In the genomic region with DNA sequence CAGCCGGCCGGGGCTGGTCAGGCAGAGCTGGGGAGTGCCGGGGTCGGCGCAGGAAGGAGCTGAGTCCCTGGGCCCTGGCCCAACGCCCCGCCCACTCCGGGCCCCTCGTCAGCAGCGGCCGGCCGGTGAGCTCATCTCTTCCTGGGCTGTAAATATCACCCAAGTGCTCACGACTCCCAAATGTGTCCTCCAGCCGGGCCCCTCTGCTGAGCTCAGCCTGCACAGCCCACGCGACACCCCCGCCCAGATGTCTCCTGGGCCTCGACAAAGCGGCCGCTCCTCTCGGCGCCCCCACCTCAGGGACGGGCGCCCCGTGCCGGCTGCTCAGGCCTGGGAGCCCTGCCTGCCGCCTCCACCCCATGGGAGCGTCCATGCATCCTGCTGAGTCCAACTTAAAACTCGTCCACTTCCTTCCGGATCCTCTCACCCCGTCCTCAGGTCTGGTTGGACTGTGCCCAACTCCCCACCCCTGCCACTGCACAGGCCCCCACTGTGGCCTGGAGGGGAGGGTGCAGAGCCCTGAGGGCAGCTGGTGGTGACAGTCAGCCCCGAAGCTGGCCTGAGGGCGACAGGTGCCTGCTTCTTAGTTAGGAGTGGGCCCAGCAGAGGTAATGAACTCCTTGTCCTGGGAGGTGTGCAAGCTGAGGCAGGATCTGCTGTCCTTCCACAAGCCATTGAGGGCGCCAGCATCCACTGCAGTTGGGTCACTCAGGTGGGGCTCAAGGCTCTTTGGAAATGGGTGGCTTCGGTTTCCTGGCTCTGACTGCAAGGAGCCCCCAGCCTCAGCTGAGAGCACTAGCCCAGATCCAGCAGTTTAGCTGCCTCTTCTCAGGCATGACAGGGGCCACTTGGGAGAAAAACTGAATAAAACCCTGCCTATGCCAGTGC, we compare ENCODE assay signal across 9 cellular contexts. TPM values are rescaled to one million over a fixed set of nuclear protein-coding genes. Genes with fewer than 3 reads are reported as not detected.
DNase-seq lines count a peak whose midpoint lies in the region; ATAC-seq, FAIRE-seq and TF ChIP-seq lines count a peak whose summit lies in the region.
"Had no signal": no experiment of that assay in that cellular context is flagged by ENCODE, and none has a peak within 500 bp of the region (broad histone marks: within the 10 kb centered on the region; RNA-seq: fewer than 3 reads in every experiment).

No MANE protein-coding gene starts in this region.

- peak overlapping the region; percentile 68; the same call in 1 of the 2 replicates for H3K4me2 ChIP-seq in GM12878 (ENCODE audit: control insufficient read depth, insufficient read depth)

- 34% methylated on average over 33 of the region's 35 CpGs for WGBS in GM12878 (ENCODE audit: insufficient coverage, insufficient replicate concordance, low lambda C conversion rate, missing lambda C conversion rate)

- POLR2A ChIA-PET in GM12878 (lab: Charles Lee): no interaction called here

- peak; percentile 7; the same call in 2 of the 3 replicates for ATAC-seq in GM12878
- no peak for ATAC-seq in GM18858 (IDR thresholded peaks at IDR 0.05; ENCODE audit: unreplicated experiment)

- SMC1A ChIA-PET in GM12878 (lab: Charles Lee; ENCODE audit: uncharacterized antibody, unreplicated experiment): interaction anchor here (1.2 to 1.4 kb wide), 2 partner anchors 29 to 48 kb away, joined by 3 read pairs; no protein-coding TSS in a partner anchor

- no peak for TF ChIP-seq CTCF in GM12878 (IDR thresholded peaks at IDR 0.05 in 2 of 3, conservative IDR thresholded peaks at IDR 0.05 in 1 of 3; ENCODE audit: control insufficient read depth in 2 of 3, extremely low read depth in 1 of 3, insufficient read depth in 1 of 3, low read depth in 3 of 3, low read length in 3 of 3)
- no peak for TF ChIP-seq CTCF in brain microvascular endothelial cell (IDR thresholded peaks at IDR 0.05; ENCODE audit: low read depth, low read length, missing control alignments)

- H3K36me3 ChIP-seq in GM12878 (ENCODE audit: control insufficient read depth in 2 of 2, insufficient read depth in 2 of 2, low read length in 1 of 2) (no peaks in the 10 kb centered on the region), brain microvascular endothelial cell (replicated peaks) (no peaks in the 10 kb centered on the region)

- H4K20me1 ChIP-seq in GM12878 (ENCODE audit: control insufficient read depth, insufficient read depth): no peaks in the 10 kb centered on the region

- no peak for TF ChIP-seq RAD21 in GM12878 (IDR thresholded peaks at IDR 0.05; ENCODE audit: insufficient read depth, low read depth, low read length)

- H3K9ac ChIP-seq in GM12878 (ENCODE audit: control insufficient read depth, insufficient read depth, low read length): peak overlapping the region; percentile 28; the same call in 1 of the 2 replicates

- H3K4me3 ChIP-seq in GM12878: no peak overlapping the region
- no peak overlapping the region for H3K4me3 ChIP-seq in brain microvascular endothelial cell (ENCODE audit: low read depth, low read length)

- peak overlapping the region; percentile 48 for H2AFZ ChIP-seq in GM12878 (ENCODE audit: control insufficient read depth, low read depth, low read length)

- no peak for TF ChIP-seq POLR2A in GM12878 (IDR thresholded peaks at IDR 0.05; ENCODE audit: low read depth, low read length)

- TF ChIP-seq EP300 in GM12878 (IDR thresholded peaks at IDR 0.05; ENCODE audit: borderline replicate concordance in 1 of 2, control insufficient read depth in 1 of 2, low read depth in 2 of 2, low read length in 2 of 2): no peak

- DNase-seq in stimulated activated CD4-positive, alpha-beta T cell treated with anti-CD3 and anti-CD28 coated beads, Interleukin-15, amount 100 ng/mL, for 24 hours: peak; percentile 26
- DNase-seq in stimulated activated CD4-positive, alpha-beta T cell treated with anti-CD3 and anti-CD28 coated beads, Interleukin-4, amount 100 ng/mL, for 1 hour: no peak
- DNase-seq in GM12878 (ENCODE audit: low read depth, low spot score): no peak
- peak; percentile 68 for DNase-seq in middle frontal gyrus (ENCODE audit: extremely low spot score, low spot score)
- DNase-seq in brain microvascular endothelial cell: no peak
- DNase-seq in GOT3 (lab: John Stamatoyannopoulos, UW): no peak
- DNase-seq in NCI-H2196 (lab: John Stamatoyannopoulos, UW; ENCODE audit: unreplicated experiment): no peak

- RAD21 ChIA-PET in GM12878 (lab: Charles Lee; ENCODE audit: unreplicated experiment): interaction anchor here (0.5 to 3.2 kb wide), 9 partner anchors 12 to 1405 kb away, joined by 3 to 21 read pairs (median 3); no protein-coding TSS in a partner anchor

- H3K9me3 ChIP-seq in GM12878 (replicated peaks; ENCODE audit: control insufficient read depth, insufficient read depth, low read length): no peaks in the 10 kb centered on the region

- peaks cover 22% of the 10 kb centered on the region for H3K4me1 ChIP-seq in GM12878 (ENCODE audit: control insufficient read depth, insufficient read depth, low read length)

- CTCF ChIA-PET in GM12878 (lab: Yijun Ruan, JAX): interaction anchor here (0.6 to 3.1 kb wide), 18 partner anchors 8 to 86 kb away, joined by 3 to 29 read pairs (median 4); no protein-coding TSS in a partner anchor

- intact Hi-C loops in GM12878 (cut with micrococcal nuclease; ENCODE audit: unreplicated experiment): loop anchor here (5.0 kb wide), 1 partner anchor 82 kb away; no protein-coding TSS in a partner anchor

- no peak for FAIRE-seq in GM12878 (lab: Jason Lieb, UNC)
- FAIRE-seq: islet of Langerhans had no signal

- BruUV-seq in GM12878 (replicated peaks; lab: Mats Ljungman, UMichigan): no TSS peak

- H3K27me3 ChIP-seq in GM12878 (replicated peaks in 1 of 2; ENCODE audit: control insufficient read depth in 2 of 2, insufficient read depth in 2 of 2, low read length in 1 of 2): no peaks in the 10 kb centered on the region; a peak in 1 of 4 replicates
- H3K27me3 ChIP-seq in brain microvascular endothelial cell (replicated peaks): no peaks in the 10 kb centered on the region

- in situ Hi-C loops in GM12878 (cut with MboI): no loop called here
- in situ Hi-C loops in brain microvascular endothelial cell (cut with HindIII; ENCODE audit: low pct_ligation_motif_present, low sequenced_read_pairs): no loop called here

- H3K79me2 ChIP-seq in GM12878 (ENCODE audit: control insufficient read depth, insufficient read depth, low read length): no peaks in the 10 kb centered on the region

- H3K27ac ChIP-seq in GM12878 (ENCODE audit: control insufficient read depth, insufficient read depth) (no peak overlapping the region; the same call in 1 of the 2 replicates), brain microvascular endothelial cell (no peak overlapping the region)

TF ChIP-seq in GM12878, 131 proteins besides CTCF, POLR2A, EP300 and RAD21:
- peak in 1 of 2 experiments; percentile 63; a peak in 1 of 3 replicates for TF ChIP-seq EGR1 (IDR thresholded peaks at IDR 0.05; ENCODE audit: borderline replicate concordance in 1 of 2, low read depth in 2 of 2, low read length in 2 of 2)
- TF ChIP-seq EZH2 (IDR thresholded peaks at IDR 0.05; ENCODE audit: borderline replicate concordance, control insufficient read depth, low read depth, low read length): no peak

RNA-seq across cellular contexts. Expression of a gene that starts 28.8 kb away (rescaled TPM):
- 0.27 and 0.56 TPM in 2 replicates for total RNA-seq in GM12878 (2013; cell fraction: nucleolus; rRNA removed)
- total RNA-seq in GM12878 (2014; rRNA removed) (0.54 and 0.73 TPM in 2 replicates), GM12878 (2014; rRNA removed; fragmentation: Illumina TruSeq; extraction: Trizol) (0.09 and 0.13 TPM in 2 replicates), GM12878 (2021) (0.77 and 0.87 TPM in 2 replicates)
- not detected for polyA plus RNA-seq in GM12878 (2011; ENCODE audit: low read depth)
- polyA plus RNA-seq in GM12878 (2011; rRNA removed) (0.23 TPM in 1 of 2 replicates, not detected in the other), GM12878 (2014; fragmentation: Illumina TruSeq; extraction: Trizol) (0.03 TPM in 1 of 2 replicates, not detected in the other), GM12878 (2014; fragmentation: Nextera tagmentation; extraction: Ambion mirVana) (not detected), GM12878 (2014; rRNA removed) (0.46 and 0.99 TPM in 2 replicates), GM12878 (2016; fragmentation: Nextera tagmentation; extraction: Ambion mirVana) (1 to 10 TPM in 1 of 2 experiments, under 1 TPM in 1; 0.76 to 1.0 TPM)
- 0.52 and 0.65 TPM in 2 replicates for polyA plus RNA-seq in GM12878 (2011; cell fraction: cytosol; rRNA removed)
- polyA plus RNA-seq in GM12878 (2011; cell fraction: nucleus; rRNA removed): 0.54 and 1.2 TPM in 2 replicates
- polyA plus RNA-seq in GM12878 (2012): 0.31 and 0.83 TPM in 2 replicates
- polyA minus RNA-seq in GM12878 (2011; rRNA and poly(A)+ RNA removed): 0.29 and 0.82 TPM in 2 replicates
- 1.7 TPM in 1 of 2 replicates, not detected in the other for polyA minus RNA-seq in GM12878 (2011; cell fraction: cytosol; rRNA and poly(A)+ RNA removed)
- 0.48 and 0.60 TPM in 2 replicates for polyA minus RNA-seq in GM12878 (2011; cell fraction: nucleus; rRNA and poly(A)+ RNA removed)

Comparison
In these comparisons a context has a peak if more than half of its experiments do, and no peak if none do; other contexts are left out.
1. DNase-seq: peak in stimulated activated CD4-positive, alpha-beta T cell treated with anti-CD3 and anti-CD28 coated beads, Interleukin-15, amount 100 ng/mL, for 24 hours (single experiment) and middle frontal gyrus (single experiment); none in stimulated activated CD4-positive, alpha-beta T cell treated with anti-CD3 and anti-CD28 coated beads, Interleukin-4, amount 100 ng/mL, for 1 hour (single experiment), GM12878 (single experiment), brain microvascular endothelial cell (single experiment), GOT3 (single experiment) and NCI-H2196 (single experiment).